Comparison of ENCODE assay signal across 32 cellular contexts in genomic region chr1:89888480-89889335, GRCh38.
DNase-seq lines count a peak whose midpoint lies in the region; ATAC-seq and TF ChIP-seq lines count a peak whose summit lies in the region.
"Had no signal": no experiment of that assay in that cellular context is flagged by ENCODE, and none has a peak within 500 bp of the region (broad histone marks: within the 10 kb centered on the region; RNA-seq: fewer than 3 reads in every experiment).

No MANE protein-coding gene starts in this region.

- H3K4me2 ChIP-seq in skeletal muscle satellite cell (ENCODE audit: low read length): peak overlapping the region; percentile 1

- H3K4me3 Mint-ChIP-seq in activated naive CD4-positive, alpha-beta T cell treated with anti-CD3 and anti-CD28 coated beads, Interleukin-2, amount 50 U/mL, for 24 hours: no peak overlapping the region
- H3K4me3 Mint-ChIP-seq in activated naive CD4-positive, alpha-beta T cell treated with anti-CD3 and anti-CD28 coated beads, Interleukin-2, amount 10 ng/mL, durations not matched to agents 7 days and 5 days: no peak overlapping the region
- no peak overlapping the region for H3K4me3 Mint-ChIP-seq in WTC11
- H3K4me3 Mint-ChIP-seq: activated B cell treated with CpG ODN at 0.5 μM for 24 hours; activated CD4-positive, alpha-beta T cell treated with anti-CD3 and anti-CD28 coated beads, Interleukin-2, amount 10 ng/mL, durations not matched to agents 7 days and 5 days; activated naive CD8-positive, alpha-beta T cell; effector memory CD8-positive, alpha-beta T cell; naive thymus-derived CD4-positive, alpha-beta T cell; stimulated activated naive CD8-positive, alpha-beta T cell treated with anti-CD3 and anti-CD28 coated beads, Interleukin-15, amount 100 ng/mL, for 72 hours had no signal

- ATAC-seq in WTC11: no peak
- no peak for ATAC-seq in HG03457 (IDR thresholded peaks at IDR 0.05; ENCODE audit: unreplicated experiment)
- ATAC-seq: effector memory CD8-positive, alpha-beta T cell; esophagus mucosa; lower lobe of right lung; naive thymus-derived CD4-positive, alpha-beta T cell; Panc1; right cardiac atrium; stimulated activated naive CD8-positive, alpha-beta T cell treated with anti-CD3 and anti-CD28 coated beads, Interleukin-15, amount 100 ng/mL, for 72 hours had no signal

- H3K9me3 Mint-ChIP-seq in activated naive CD4-positive, alpha-beta T cell treated with anti-CD3 and anti-CD28 coated beads, Interleukin-2, amount 50 U/mL, for 24 hours: no peaks in the 10 kb centered on the region
- H3K9me3 Mint-ChIP-seq in activated naive CD4-positive, alpha-beta T cell treated with anti-CD3 and anti-CD28 coated beads, Interleukin-2, amount 10 ng/mL, durations not matched to agents 7 days and 5 days: no peaks in the 10 kb centered on the region
- H3K9me3 Mint-ChIP-seq in WTC11: no peaks in the 10 kb centered on the region
- H3K9me3 Mint-ChIP-seq: activated B cell treated with CpG ODN at 0.5 μM for 24 hours; activated CD4-positive, alpha-beta T cell treated with anti-CD3 and anti-CD28 coated beads, Interleukin-2, amount 10 ng/mL, durations not matched to agents 7 days and 5 days; effector memory CD8-positive, alpha-beta T cell; naive thymus-derived CD4-positive, alpha-beta T cell; stimulated activated naive CD8-positive, alpha-beta T cell treated with anti-CD3 and anti-CD28 coated beads, Interleukin-15, amount 100 ng/mL, for 72 hours had no signal

- DNase-seq in activated naive CD4-positive, alpha-beta T cell treated with anti-CD3 and anti-CD28 coated beads, Interleukin-2, amount 10 ng/mL, durations not matched to agents 7 days and 5 days: no peak
- peak; percentile 58 for DNase-seq in OCI-M1 (lab: John Stamatoyannopoulos, UW)
- DNase-seq in WTC11 (ENCODE audit: low spot score): no peak
- no peak for DNase-seq in NCI-H345 (lab: John Stamatoyannopoulos, UW)
- no peak for DNase-seq in GM13977 (ENCODE audit: low spot score)
- DNase-seq: activated B cell treated with CpG ODN at 0.5 μM for 24 hours; activated CD4-positive, alpha-beta T cell treated with anti-CD3 and anti-CD28 coated beads, Interleukin-2, amount 10 ng/mL, durations not matched to agents 7 days and 5 days; effector memory CD8-positive, alpha-beta T cell; HCEC 1CT; kidney glomerular epithelial cell; lower lobe of right lung; naive thymus-derived CD4-positive, alpha-beta T cell; NCI-H1092 treated with DMSO at 0.1 percent for 48 hours; NCI-H187 treated with DMSO at 0.1 percent for 48 hours; NCI-H2171 treated with DMSO at 0.1 percent for 48 hours; NCI-H524; NK-92 treated with Interleukin-12 subunit alpha and Interleukin-12 subunit beta, amount 100 ng/mL, for 24 hours; right cardiac atrium; SHP77 treated with DMSO at 0.1 percent for 48 hours; stimulated activated CD4-positive, alpha-beta T cell treated with anti-CD3 and anti-CD28 coated beads, Interleukin-2, amount 100 ng/mL, for 48 hours; stimulated activated naive CD8-positive, alpha-beta T cell treated with anti-CD3 and anti-CD28 coated beads, Interleukin-15, amount 100 ng/mL, for 72 hours; T-helper 9 cell had no signal

- H3K9ac ChIP-seq in skeletal muscle satellite cell (ENCODE audit: low read depth, low read length): no peak overlapping the region

- H3K4me3 ChIP-seq in skeletal muscle satellite cell (ENCODE audit: low read length): no peak overlapping the region
- H3K4me3 ChIP-seq: coronary artery, lower lobe of right lung, thoracic aorta, vagina had no signal

- CTCF ChIA-PET in activated naive CD4-positive, alpha-beta T cell treated with anti-CD3 and anti-CD28 coated beads, Interleukin-2, amount 10 ng/mL, durations not matched to agents 7 days and 5 days (lab: Charles Lee): no interaction called here
- CTCF ChIA-PET in WTC11 (lab: Charles Lee): no interaction called here

- POLR2A ChIA-PET in WTC11 (lab: Charles Lee): no interaction called here

- no peak for TF ChIP-seq CTCF in WTC11 (IDR thresholded peaks at IDR 0.05)
- no peak for TF ChIP-seq CTCF in GM13977 (IDR thresholded peaks at IDR 0.05; ENCODE audit: extremely low read depth, insufficient read depth, missing control alignments)

- no peaks in the 10 kb centered on the region for H3K36me3 ChIP-seq in skeletal muscle satellite cell (ENCODE audit: insufficient read depth, low read length)
- H3K36me3 ChIP-seq: lower lobe of right lung, neutrophil, thoracic aorta, vagina had no signal

- in situ Hi-C loops in GM13977 (cut with MboI; ENCODE audit: low pct_unique_long_range_greater_than_20kb, low sequenced_read_pairs, unreplicated experiment): no loop called here

- H3K4me1 Mint-ChIP-seq in activated naive CD4-positive, alpha-beta T cell treated with anti-CD3 and anti-CD28 coated beads, Interleukin-2, amount 50 U/mL, for 24 hours: peaks cover 63% of the 10 kb centered on the region
- peaks cover 9% of the 10 kb centered on the region for H3K4me1 Mint-ChIP-seq in activated naive CD4-positive, alpha-beta T cell treated with anti-CD3 and anti-CD28 coated beads, Interleukin-2, amount 10 ng/mL, durations not matched to agents 7 days and 5 days
- peaks cover 49% of the 10 kb centered on the region for H3K4me1 Mint-ChIP-seq in WTC11

- H3K9me3 ChIP-seq in skeletal muscle satellite cell (replicated peaks; ENCODE audit: low read length): no peaks in the 10 kb centered on the region
- H3K9me3 ChIP-seq: lower lobe of right lung, neutrophil, thoracic aorta, vagina had no signal

- H3K27me3 ChIP-seq in skeletal muscle satellite cell (ENCODE audit: control insufficient read depth, insufficient read depth, low read length): no peaks in the 10 kb centered on the region
- H3K27me3 ChIP-seq: neutrophil, vagina had no signal

- H3K4me1 ChIP-seq in skeletal muscle satellite cell (ENCODE audit: control insufficient read depth, insufficient read depth, low read length): peaks cover 50% of the 10 kb centered on the region
- H3K4me1 ChIP-seq: lower lobe of right lung, vagina had no signal

- H3K27ac Mint-ChIP-seq in activated naive CD4-positive, alpha-beta T cell treated with anti-CD3 and anti-CD28 coated beads, Interleukin-2, amount 50 U/mL, for 24 hours: peak overlapping the region; percentile 59
- H3K27ac Mint-ChIP-seq in activated naive CD4-positive, alpha-beta T cell treated with anti-CD3 and anti-CD28 coated beads, Interleukin-2, amount 10 ng/mL, durations not matched to agents 7 days and 5 days: no peak overlapping the region
- peak overlapping the region; percentile 48; the same call in 1 of the 2 replicates for H3K27ac Mint-ChIP-seq in WTC11
- H3K27ac Mint-ChIP-seq: activated B cell treated with CpG ODN at 0.5 μM for 24 hours; activated CD4-positive, alpha-beta T cell treated with anti-CD3 and anti-CD28 coated beads, Interleukin-2, amount 10 ng/mL, durations not matched to agents 7 days and 5 days; activated naive CD8-positive, alpha-beta T cell; effector memory CD8-positive, alpha-beta T cell; stimulated activated naive CD8-positive, alpha-beta T cell treated with anti-CD3 and anti-CD28 coated beads, Interleukin-15, amount 100 ng/mL, for 72 hours had no signal

- H3K36me3 Mint-ChIP-seq in activated naive CD4-positive, alpha-beta T cell treated with anti-CD3 and anti-CD28 coated beads, Interleukin-2, amount 50 U/mL, for 24 hours: peaks cover 31% of the 10 kb centered on the region
- H3K36me3 Mint-ChIP-seq in activated naive CD4-positive, alpha-beta T cell treated with anti-CD3 and anti-CD28 coated beads, Interleukin-2, amount 10 ng/mL, durations not matched to agents 7 days and 5 days: peaks cover 15% of the 10 kb centered on the region
- H3K36me3 Mint-ChIP-seq in WTC11: no peaks in the 10 kb centered on the region

- H3K27me3 Mint-ChIP-seq in activated naive CD4-positive, alpha-beta T cell treated with anti-CD3 and anti-CD28 coated beads, Interleukin-2, amount 50 U/mL, for 24 hours: no peaks in the 10 kb centered on the region
- H3K27me3 Mint-ChIP-seq in activated naive CD4-positive, alpha-beta T cell treated with anti-CD3 and anti-CD28 coated beads, Interleukin-2, amount 10 ng/mL, durations not matched to agents 7 days and 5 days: no peaks in the 10 kb centered on the region
- H3K27me3 Mint-ChIP-seq in WTC11 (ENCODE audit: low read depth): no peaks in the 10 kb centered on the region
- H3K27me3 Mint-ChIP-seq: activated B cell treated with CpG ODN at 0.5 μM for 24 hours; activated CD4-positive, alpha-beta T cell treated with anti-CD3 and anti-CD28 coated beads, Interleukin-2, amount 10 ng/mL, durations not matched to agents 7 days and 5 days; activated naive CD8-positive, alpha-beta T cell; effector memory CD8-positive, alpha-beta T cell; naive thymus-derived CD4-positive, alpha-beta T cell; stimulated activated naive CD8-positive, alpha-beta T cell treated with anti-CD3 and anti-CD28 coated beads, Interleukin-15, amount 100 ng/mL, for 72 hours had no signal

TF ChIP-seq in WTC11, 78 proteins besides CTCF, POLR2A, EP300 and RAD21 (continues in another document):
- TF ChIP-seq ATF6 (CRISPR knock-in tag; IDR thresholded peaks at IDR 0.05): no peak
- no peak for TF ChIP-seq TCF7 (CRISPR knock-in tag; IDR thresholded peaks at IDR 0.05; ENCODE audit: low read depth)
- TF ChIP-seq GRHL2 (CRISPR knock-in tag; IDR thresholded peaks at IDR 0.05; ENCODE audit: insufficient replicate concordance, severe bottlenecking): no peak
- TF ChIP-seq NFYB (CRISPR knock-in tag; conservative IDR thresholded peaks at IDR 0.05; ENCODE audit: low read depth): no peak
- no peak for TF ChIP-seq ELF4 (CRISPR knock-in tag; IDR thresholded peaks at IDR 0.05; ENCODE audit: low read depth)
- TF ChIP-seq ATF1 (CRISPR knock-in tag; IDR thresholded peaks at IDR 0.05): no peak
- no peak for TF ChIP-seq ZNF317 (CRISPR knock-in tag; IDR thresholded peaks at IDR 0.05; ENCODE audit: borderline replicate concordance, low read depth)
- TF ChIP-seq HMGA2 (CRISPR knock-in tag; IDR thresholded peaks at IDR 0.05): no peak
- no peak for TF ChIP-seq SOX15 (CRISPR knock-in tag; IDR thresholded peaks at IDR 0.05)
- no peak for TF ChIP-seq SMAD3 (CRISPR knock-in tag; IDR thresholded peaks at IDR 0.05; ENCODE audit: borderline replicate concordance)
